Comparison of ENCODE assay signal across 17 cellular contexts in genomic region chr10:122498521-122498920, GRCh38.
DNase-seq lines count a peak whose midpoint lies in the region; ATAC-seq and TF ChIP-seq lines count a peak whose summit lies in the region.
"Had no signal": no experiment of that assay in that cellular context is flagged by ENCODE, and none has a peak within 500 bp of the region (broad histone marks: within the 10 kb centered on the region; RNA-seq: fewer than 3 reads in every experiment).

No MANE protein-coding gene starts in this region.

- POLR2A ChIA-PET in RWPE1 (lab: Yijun Ruan, JAX; ENCODE audit: low non-redundant PET): no interaction called here

- no peak for TF ChIP-seq CTCF in RWPE1 (conservative IDR thresholded peaks at IDR 0.05; ENCODE audit: low read depth)
- no peak for TF ChIP-seq CTCF in fibroblast of mammary gland (conservative IDR thresholded peaks at IDR 0.05; ENCODE audit: control insufficient read depth, insufficient read depth, low read depth, low read length)

- no peaks in the 10 kb centered on the region for H3K27me3 ChIP-seq in mucosa of rectum (ENCODE audit: control insufficient read depth in 2 of 2, insufficient read depth in 2 of 2, low read length in 2 of 2)

- no peak overlapping the region for H3K4me3 ChIP-seq in fibroblast of mammary gland (ENCODE audit: control insufficient read depth, low read depth, low read length)
- no peak overlapping the region for H3K4me3 ChIP-seq in mucosa of rectum (ENCODE audit: low read length in 2 of 2)

- H3K9ac ChIP-seq in mucosa of rectum (ENCODE audit: low read depth in 1 of 2, low read length in 2 of 2): no peak overlapping the region

- H3K27ac ChIP-seq in RWPE1 (peak overlapping the region; percentile 70), mucosa of rectum (ENCODE audit: low read depth in 2 of 2, low read length in 2 of 2) (peak overlapping the region; percentile 34 to 48), substantia nigra (ENCODE audit: low read depth, low read length, poor library complexity, severe bottlenecking) (peak overlapping the region; percentile 85)
- H3K27ac ChIP-seq: VCaP had no signal

- CTCF ChIA-PET in RWPE1 (lab: Yijun Ruan, JAX): no interaction called here

- no peaks in the 10 kb centered on the region for H3K36me3 ChIP-seq in mucosa of rectum (ENCODE audit: control insufficient read depth in 2 of 2, insufficient read depth in 2 of 2, low read length in 2 of 2)

- no peak for DNase-seq in RWPE1 (ENCODE audit: low spot score)
- peak; percentile 69 for DNase-seq in fibroblast of mammary gland (ENCODE audit: low read depth)
- peak in 15 of 49 donors; percentile 25 to 66 (median 34) for DNase-seq in substantia nigra (lab: John Stamatoyannopoulos, UW)
- no peak for DNase-seq in middle frontal gyrus (ENCODE audit: extremely low spot score, low spot score)
- DNase-seq in AML-193 (lab: John Stamatoyannopoulos, UW): no peak
- DNase-seq: activated effector memory CD4-positive, alpha-beta T cell treated with Interleukin-2 at 50 U/mL for 16 hours; GDM1; MV-4-11; NCI-H2081; NCI-H748 treated with DMSO at 0.1 percent for 48 hours; nephron progenitor cell; stimulated activated CD4-positive, alpha-beta T cell treated with anti-CD3 and anti-CD28 coated beads, Interleukin-4, amount 100 ng/mL, for 1 hour; stimulated activated CD8-positive, alpha-beta memory T cell treated with anti-CD3 and anti-CD28 coated beads, Interleukin-4, amount 100 ng/mL, for 48 hours had no signal

- H3K9me3 ChIP-seq in mucosa of rectum (ENCODE audit: control insufficient read depth in 2 of 2, low read length in 2 of 2): no peaks in the 10 kb centered on the region

- ATAC-seq in HG02981 (IDR thresholded peaks at IDR 0.05; ENCODE audit: unreplicated experiment) (no peak), HG03521 (IDR thresholded peaks at IDR 0.05; ENCODE audit: unreplicated experiment) (no peak)

- peaks cover 6 to 7% of the 10 kb centered on the region in 2 donors for H3K4me1 ChIP-seq in mucosa of rectum (ENCODE audit: control insufficient read depth in 2 of 2, insufficient read depth in 2 of 2, low read length in 2 of 2)
